In the genomic region with DNA sequence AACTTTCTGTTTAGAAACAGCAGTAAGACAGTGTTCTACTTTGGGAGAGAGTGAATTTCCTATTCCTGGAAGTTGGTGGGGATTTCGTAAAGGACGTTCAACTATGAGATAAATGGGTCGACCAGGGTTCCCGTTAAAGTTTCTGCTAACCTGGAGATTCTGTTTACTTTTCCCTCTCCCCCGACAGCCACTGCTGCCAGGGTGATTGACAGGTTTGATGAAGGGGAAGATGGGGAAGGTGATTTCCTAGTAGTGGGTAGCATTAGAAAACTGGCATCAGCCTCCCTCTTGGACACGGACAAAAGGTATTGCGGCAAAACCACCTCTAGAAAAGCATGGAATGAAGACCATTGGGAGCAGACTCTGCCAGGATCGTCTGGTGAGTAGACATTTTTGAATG, we compare ENCODE assay signal across 8 cellular contexts. TPM values are rescaled to one million over a fixed set of nuclear protein-coding genes. Genes with fewer than 3 reads are reported as not detected.
A peak's percentile ranks its signal among the peaks of the same experiment; 100 is the strongest.
DNase-seq lines count a peak whose midpoint lies in the region; ATAC-seq and TF ChIP-seq lines count a peak whose summit lies in the region.

No MANE protein-coding gene starts in this region.

- peaks cover 41 to 52% of the 10 kb centered on the region in 2 donors for H3K36me3 Mint-ChIP-seq in CD4-positive, alpha-beta memory T cell

- H3K27me3 ChIP-seq in CD4-positive, alpha-beta memory T cell (ENCODE audit: insufficient read depth, low read length), result peaks cover 26% of the 10 kb centered on the region
- peaks cover 27% of the 10 kb centered on the region for H3K27me3 ChIP-seq in effector memory CD4-positive, alpha-beta T cell (replicated peaks; ENCODE audit: control insufficient read depth, insufficient read depth, low read length, poor library complexity, severe bottlenecking)
- peaks cover 31% of the 10 kb centered on the region for H3K27me3 ChIP-seq in neuron (ENCODE audit: insufficient read depth, low read length)

- H3K36me3 ChIP-seq in CD4-positive, alpha-beta memory T cell (ENCODE audit: insufficient read depth, low read length), result peaks cover 32% of the 10 kb centered on the region
- peaks cover 34% of the 10 kb centered on the region for H3K36me3 ChIP-seq in effector memory CD4-positive, alpha-beta T cell (ENCODE audit: control insufficient read depth, insufficient read depth, low read length)
- H3K36me3 ChIP-seq in neuron (ENCODE audit: insufficient read depth, low read length), result peaks cover 39% of the 10 kb centered on the region

- H3K9me3 Mint-ChIP-seq in CD4-positive, alpha-beta memory T cell, result peaks cover 0 to 4% (median 0%) of the 10 kb centered on the region in 8 donors

- peaks cover 18 to 20% of the 10 kb centered on the region in 2 donors for H3K27me3 Mint-ChIP-seq in CD4-positive, alpha-beta memory T cell

- DNase-seq in CD4-positive, alpha-beta memory T cell, result no peak
- DNase-seq in NB4 (ENCODE audit: low read depth) (no peak), DMS153 treated with DMSO at 0.1 percent for 48 hours (lab: John Stamatoyannopoulos, UW; ENCODE audit: unreplicated experiment) (no peak)
- DNase-seq in effector memory CD4-positive, alpha-beta T cell, result no peak
- no peak for DNase-seq in stimulated activated CD4-positive, alpha-beta T cell treated with anti-CD3 and anti-CD28 coated beads, Interleukin-15, amount 100 ng/mL, for 24 hours

- no peaks in the 10 kb centered on the region for H3K9me3 ChIP-seq in CD4-positive, alpha-beta memory T cell (ENCODE audit: control insufficient read depth in 1 of 2, low read length in 2 of 2)
- no peaks in the 10 kb centered on the region for H3K9me3 ChIP-seq in effector memory CD4-positive, alpha-beta T cell (ENCODE audit: control insufficient read depth, low read length)
- H3K9me3 ChIP-seq in neuron (ENCODE audit: low read length), result no peaks in the 10 kb centered on the region

- no peak for ATAC-seq in HG03378 (IDR thresholded peaks at IDR 0.05; ENCODE audit: unreplicated experiment)
- ATAC-seq in GM18519 (IDR thresholded peaks at IDR 0.05; ENCODE audit: low FRiP score, unreplicated experiment), result no peak

- no peak for TF ChIP-seq CTCF in NB4 (IDR thresholded peaks at IDR 0.05; ENCODE audit: low read depth, low read length)

- CTCF ChIA-PET in CD4-positive, alpha-beta memory T cell (lab: Charles Lee; ENCODE audit: partially characterized antibody), result interaction anchor here (1.6 kb wide), 1 partner anchor 98 kb away, joined by 4 read pairs; no protein-coding TSS in a partner anchor

- peaks cover 37 to 69% (median 53%) of the 10 kb centered on the region in 4 donors for H3K4me1 Mint-ChIP-seq in CD4-positive, alpha-beta memory T cell

- peak overlapping the region; percentile 87 to 98 (median 97) for H3K4me3 Mint-ChIP-seq in CD4-positive, alpha-beta memory T cell

- POLR2A ChIA-PET in CD4-positive, alpha-beta memory T cell (lab: Charles Lee; ENCODE audit: partially characterized antibody), result interaction anchor here (1.1 to 2.0 kb wide), 4 partner anchors 11 to 22 kb away, joined by 4 to 17 read pairs (median 8); partner anchors contain the start of gene LHX1

- no peak for TF ChIP-seq POLR2A in NB4 (IDR thresholded peaks at IDR 0.05; ENCODE audit: extremely low read depth, insufficient read length)

- intact Hi-C loops in CD4-positive, alpha-beta memory T cell (cut with micrococcal nuclease), result no loop called here

- H3K4me1 ChIP-seq in CD4-positive, alpha-beta memory T cell (ENCODE audit: insufficient read depth, low read length), result peaks cover 47% of the 10 kb centered on the region
- H3K4me1 ChIP-seq in effector memory CD4-positive, alpha-beta T cell (ENCODE audit: control insufficient read depth, insufficient read depth, low read length, poor library complexity, severe bottlenecking), result peaks cover 18% of the 10 kb centered on the region
- H3K4me1 ChIP-seq in neuron (ENCODE audit: insufficient read depth, low read length), result peaks cover 15% of the 10 kb centered on the region

- peak overlapping the region in 5 of 7 donors; percentile 85 to 98 (median 96) for H3K27ac Mint-ChIP-seq in CD4-positive, alpha-beta memory T cell

- peak overlapping the region; percentile 68 to 89 for H3K4me3 ChIP-seq in CD4-positive, alpha-beta memory T cell (ENCODE audit: low read length in 2 of 2)
- H3K4me3 ChIP-seq in NB4 (ENCODE audit: low read depth, low read length), result peak overlapping the region; percentile 98
- peak overlapping the region; percentile 88 for H3K4me3 ChIP-seq in effector memory CD4-positive, alpha-beta T cell (ENCODE audit: insufficient read depth, low read depth, low read length, poor library complexity, severe bottlenecking)
- H3K4me3 ChIP-seq in neuron (ENCODE audit: low read length), result peak overlapping the region; percentile 59

- H3K27ac ChIP-seq in CD4-positive, alpha-beta memory T cell (ENCODE audit: low read depth, low read length), result peak overlapping the region; percentile 86
- H3K27ac ChIP-seq in effector memory CD4-positive, alpha-beta T cell (ENCODE audit: insufficient read depth, low read length, poor library complexity, severe bottlenecking), result no peak overlapping the region

- H2AFZ ChIP-seq in neuron (ENCODE audit: low read depth, low read length), result no peak overlapping the region

RNA-seq across cellular contexts. Expression of gene AATF, which starts 1.3 kb away (rescaled TPM):
- 10 to 100 TPM; 60.5 to 61.2 TPM for total RNA-seq in CD4-positive, alpha-beta memory T cell
- 10 to 100 TPM; 52.0 to 89.4 TPM for polyA plus RNA-seq in CD4-positive, alpha-beta memory T cell

RNA-seq across cellular contexts. Expression of gene LHX1, which starts 12.8 kb away (rescaled TPM):
- total RNA-seq in CD4-positive, alpha-beta memory T cell, result not detected
- polyA plus RNA-seq in CD4-positive, alpha-beta memory T cell, result not detected
